8 cellular contexts compared by ENCODE assay signal in genomic region chr3:63343674-63344073, GRCh38.
A peak's percentile ranks its signal among the peaks of the same experiment; 100 is the strongest.
DNase-seq lines count a peak whose midpoint lies in the region; ATAC-seq, FAIRE-seq and TF ChIP-seq lines count a peak whose summit lies in the region.

No MANE protein-coding gene starts in this region.

- DNase-seq in LNCaP clone FGC (ENCODE audit: low read depth): peak; percentile 30
- peak; percentile 13 for DNase-seq in Panc1 (ENCODE audit: low read depth, low spot score)
- DNase-seq in brain pericyte (ENCODE audit: low read depth, low spot score): peak; percentile 75
- peak; percentile 46 for DNase-seq in keratinocyte (ENCODE audit: low read depth, low spot score)
- DNase-seq in stimulated activated CD4-positive, alpha-beta T cell treated with anti-CD3 and anti-CD28 coated beads, Interleukin-4, amount 100 ng/mL, for 48 hours (ENCODE audit: low read depth in 2 of 2): peak; percentile 40 to 45
- DNase-seq in HuH-7.5 (ENCODE audit: low spot score): no peak

- H2AFZ ChIP-seq in keratinocyte (ENCODE audit: control insufficient read depth, low read length): no peak overlapping the region

- ATAC-seq in GM18502 (IDR thresholded peaks at IDR 0.05; ENCODE audit: poor library complexity, unreplicated experiment) (peak; percentile 67), Panc1 (no peak), GM21515 (IDR thresholded peaks at IDR 0.05; ENCODE audit: unreplicated experiment) (no peak)

- CTCF ChIA-PET in Panc1 (lab: Charles Lee): no interaction called here

- no peak overlapping the region for H3K9ac ChIP-seq in keratinocyte (ENCODE audit: control insufficient read depth, extremely low read depth, insufficient read depth, low read length)

- intact Hi-C loops in Panc1 (cut with micrococcal nuclease; ENCODE audit: unreplicated experiment): no loop called here

- H4K20me1 ChIP-seq in keratinocyte (ENCODE audit: control insufficient read depth, extremely low read depth, insufficient read depth, low read length): no peaks in the 10 kb centered on the region

- no TSS peak for BruUV-seq in Panc1 (replicated peaks; lab: Mats Ljungman, UMichigan)

- H3K36me3 ChIP-seq in Panc1 (ENCODE audit: control insufficient read depth, insufficient read depth, low read length) (no peaks in the 10 kb centered on the region), keratinocyte (ENCODE audit: control insufficient read depth in 2 of 2, extremely low read depth in 1 of 2, insufficient read depth in 2 of 2, low read length in 2 of 2) (no peaks in the 10 kb centered on the region)

- FAIRE-seq in keratinocyte (lab: Jason Lieb, UNC): peak; percentile 98

- H3K4me2 ChIP-seq in keratinocyte (ENCODE audit: control insufficient read depth, extremely low read depth, insufficient read depth, low read depth, low read length): peak overlapping the region; percentile 71

- dilution Hi-C loops in keratinocyte (cut with MboI; ENCODE audit: extremely low pct_ligation_motif_present, low sequenced_read_pairs): no loop called here

- no peaks in the 10 kb centered on the region for H3K9me1 ChIP-seq in keratinocyte (ENCODE audit: control insufficient read depth, extremely low read depth, insufficient read depth, low read length)

- H3K9me3 ChIP-seq in Panc1 (ENCODE audit: control insufficient read depth, insufficient read depth, low read depth, low read length) (no peaks in the 10 kb centered on the region), keratinocyte (ENCODE audit: control insufficient read depth, low read depth, low read length) (no peaks in the 10 kb centered on the region)

- H3K4me3 ChIP-seq in LNCaP clone FGC (ENCODE audit: low read depth, low read length) (no peak overlapping the region), Panc1 (ENCODE audit: low read depth in 2 of 2, low read length in 2 of 2) (no peak overlapping the region), keratinocyte (ENCODE audit: control insufficient read depth in 2 of 3, extremely low read depth in 1 of 3, insufficient read depth in 2 of 3, low read depth in 1 of 3, low read length in 3 of 3) (no peak overlapping the region)

- in situ Hi-C loops in Panc1 (cut with HindIII; ENCODE audit: low pct_unique_long_range_greater_than_20kb, low sequenced_read_pairs): no loop called here

- H3K4me1 ChIP-seq in Panc1 (ENCODE audit: control insufficient read depth, insufficient read depth, low read length): no peaks in the 10 kb centered on the region
- H3K4me1 ChIP-seq in keratinocyte (ENCODE audit: control insufficient read depth, extremely low read depth, insufficient read depth, low read length): peaks cover 18% of the 10 kb centered on the region

- no peaks in the 10 kb centered on the region for H3K79me2 ChIP-seq in keratinocyte (ENCODE audit: control insufficient read depth, insufficient read depth, low read length)

- H3K27ac ChIP-seq in Panc1 (ENCODE audit: low read length) (no peak overlapping the region), keratinocyte (ENCODE audit: control insufficient read depth, insufficient read depth, low read length) (no peak overlapping the region)

- TF ChIP-seq CTCF in LNCaP clone FGC (IDR thresholded peaks at IDR 0.05; ENCODE audit: control insufficient read depth, extremely low read depth, insufficient read depth) (no peak), Panc1 (IDR thresholded peaks at IDR 0.05) (no peak), keratinocyte (optimal IDR thresholded peaks at IDR 0.05 in 1 of 3, IDR thresholded peaks at IDR 0.05 in 1 of 3, conservative IDR thresholded peaks at IDR 0.05 in 1 of 3; ENCODE audit: extremely low read depth in 1 of 3, insufficient read depth in 2 of 3, low read length in 3 of 3) (no peak)

- H3K27me3 ChIP-seq in Panc1 (ENCODE audit: control insufficient read depth, insufficient read depth, low read length) (no peaks in the 10 kb centered on the region), keratinocyte (ENCODE audit: control insufficient read depth, extremely low read depth, insufficient read depth, low read length) (no peaks in the 10 kb centered on the region)

- POLR2A ChIA-PET in Panc1 (lab: Charles Lee): no interaction called here
